ENCODE assay signal across 14 cellular contexts in genomic region chr2:37781028-37781427, GRCh38.
DNase-seq lines count a peak whose midpoint lies in the region; ATAC-seq and TF ChIP-seq lines count a peak whose summit lies in the region.
"Had no signal": no experiment of that assay in that cellular context is flagged by ENCODE, and none has a peak within 500 bp of the region (broad histone marks: within the 10 kb centered on the region; RNA-seq: fewer than 3 reads in every experiment).

No MANE protein-coding gene starts in this region.

- no peaks in the 10 kb centered on the region for H3K36me3 ChIP-seq in tibial artery
- H3K36me3 ChIP-seq: stomach had no signal

- no peaks in the 10 kb centered on the region for H3K27me3 ChIP-seq in tibial artery
- H3K27me3 ChIP-seq: stomach had no signal

- TF ChIP-seq CTCF in tibial artery (IDR thresholded peaks at IDR 0.05) = no peak

- peaks cover 0 to 50% (median 26%) of the 10 kb centered on the region in 4 donors for H3K4me1 ChIP-seq in tibial artery

- H3K9me3 ChIP-seq in tibial artery = no peaks in the 10 kb centered on the region
- H3K9me3 ChIP-seq: stomach had no signal

- no peak for ATAC-seq in GM18520 (IDR thresholded peaks at IDR 0.05; ENCODE audit: unreplicated experiment)
- ATAC-seq in GM18870 (IDR thresholded peaks at IDR 0.05; ENCODE audit: unreplicated experiment) = no peak
- ATAC-seq: Right ventricle myocardium inferior had no signal

- DNase-seq in NCI-H510A treated with DMSO at 0.1 percent for 48 hours (lab: John Stamatoyannopoulos, UW) (peak; percentile 43), NCI-H510A (lab: John Stamatoyannopoulos, UW) (no peak), SHP77 treated with DMSO at 0.1 percent for 48 hours (lab: John Stamatoyannopoulos, UW) (peak; percentile 87), fibroblast of peridontal ligament (ENCODE audit: extremely low read depth) (peak; percentile 67), tibial artery (no peak), D341Med (ENCODE audit: low spot score) (no peak)
- DNase-seq: 8988T; activated CD4-positive, alpha-beta T cell treated with anti-CD3 and anti-CD28 coated beads, Interleukin-2, amount 50 U/mL, for 1 hour; activated naive CD4-positive, alpha-beta T cell treated with anti-CD3 and anti-CD28 coated beads, Interleukin-2, amount 10 ng/mL, durations not matched to agents 7 days and 5 days; nephron progenitor cell; stomach had no signal

- peak overlapping the region; percentile 76 to 83 for H3K27ac ChIP-seq in tibial artery

- no peak overlapping the region for H3K4me3 ChIP-seq in tibial artery
- H3K4me3 ChIP-seq: stomach had no signal

- intact Hi-C loops in tibial artery (cut with DNase I; ENCODE audit: low total_unique reads) = loop anchor here (5.0 kb wide), 1 partner anchor 141 kb away; no protein-coding TSS in a partner anchor

Comparison
In these comparisons a context has a peak if more than half of its experiments do, and no peak if none do; other contexts are left out.
1. DNase-seq: peak in NCI-H510A treated with DMSO at 0.1 percent for 48 hours (single experiment), SHP77 treated with DMSO at 0.1 percent for 48 hours (single experiment) and fibroblast of peridontal ligament (single experiment); none in NCI-H510A (single experiment), tibial artery (0 of 2) and D341Med (single experiment).